Comparison of ENCODE assay signal across 12 cellular contexts in genomic region chr12:95385246-95385645, GRCh38.
A peak's percentile ranks its signal among the peaks of the same experiment; 100 is the strongest.
DNase-seq lines count a peak whose midpoint lies in the region; ATAC-seq and TF ChIP-seq lines count a peak whose summit lies in the region.
"Had no signal": no experiment of that assay in that cellular context is flagged by ENCODE, and none has a peak within 500 bp of the region (broad histone marks: within the 10 kb centered on the region; RNA-seq: fewer than 3 reads in every experiment).

No MANE protein-coding gene starts in this region.

- H3K4me1 Mint-ChIP-seq in brain: peaks cover 23% of the 10 kb centered on the region
- no peaks in the 10 kb centered on the region for H3K4me1 Mint-ChIP-seq in activated naive CD4-positive, alpha-beta T cell treated with anti-CD3 and anti-CD28 coated beads for 36 hours (ENCODE audit: low read depth)

- H3K27ac ChIP-seq in right cardiac atrium (ENCODE audit: low read length) (peak overlapping the region; percentile 93), skeletal muscle tissue (ENCODE audit: low read depth, low read length) (peak overlapping the region; percentile 90)

- H3K36me3 ChIP-seq in skeletal muscle tissue (ENCODE audit: control insufficient read depth in 3 of 3, insufficient read depth in 3 of 3, low read length in 3 of 3): no peaks in the 10 kb centered on the region

- peak; percentile 92 to 95 for ATAC-seq in right cardiac atrium

- WGBS in right cardiac atrium: 23% methylated on average over 7 of the region's 7 CpGs

- H3K27ac Mint-ChIP-seq in brain: peak overlapping the region in 3 of 5 experiments; percentile 37 to 73 (median 45)
- H3K27ac Mint-ChIP-seq in activated naive CD4-positive, alpha-beta T cell treated with anti-CD3 and anti-CD28 coated beads for 36 hours: no peak overlapping the region
- H3K27ac Mint-ChIP-seq: activated naive CD8-positive, alpha-beta T cell; T-helper 2 cell treated with Interferon-gamma antibody and Interleukin-4, amounts not matched to agents 5 μg/mL and 100 μg/mL, for 36 hours had no signal

- peaks cover 6% of the 10 kb centered on the region for H3K27me3 Mint-ChIP-seq in brain
- H3K27me3 Mint-ChIP-seq in activated naive CD4-positive, alpha-beta T cell treated with anti-CD3 and anti-CD28 coated beads for 36 hours (ENCODE audit: low read depth): no peaks in the 10 kb centered on the region

- H3K4me1 ChIP-seq in right cardiac atrium (ENCODE audit: control insufficient read depth, insufficient read depth, low read length) (peaks cover 4% of the 10 kb centered on the region), skeletal muscle tissue (ENCODE audit: control insufficient read depth in 3 of 3, insufficient read depth in 3 of 3, low read length in 3 of 3) (peaks cover 18 to 19% (median 18%) of the 10 kb centered on the region in 3 donors)

- CTCF ChIA-PET in activated naive CD4-positive, alpha-beta T cell treated with anti-CD3 and anti-CD28 coated beads for 36 hours (lab: Charles Lee): no interaction called here

- H3K36me3 Mint-ChIP-seq in brain: no peaks in the 10 kb centered on the region
- H3K36me3 Mint-ChIP-seq in activated naive CD4-positive, alpha-beta T cell treated with anti-CD3 and anti-CD28 coated beads for 36 hours (ENCODE audit: low read depth): no peaks in the 10 kb centered on the region
- H3K36me3 Mint-ChIP-seq: activated naive CD8-positive, alpha-beta T cell had no signal

- H3K9ac ChIP-seq in skeletal muscle tissue (ENCODE audit: low read depth in 1 of 3, low read length in 3 of 3): peak overlapping the region; percentile 69 to 88 (median 84)

- DNase-seq in GM04504 (ENCODE audit: low read depth) (peak; percentile 27), right cardiac atrium (no peak), DMS79 (lab: John Stamatoyannopoulos, UW) (no peak), NCI-H187 treated with DMSO at 0.1 percent for 48 hours (lab: John Stamatoyannopoulos, UW) (no peak)
- no peak for DNase-seq in stimulated activated CD4-positive, alpha-beta T cell treated with anti-CD3 and anti-CD28 coated beads, Interleukin-2, amount 100 ng/mL, for 24 hours
- no peak for DNase-seq in activated naive CD4-positive, alpha-beta T cell treated with anti-CD3 and anti-CD28 coated beads for 36 hours
- DNase-seq: DMS153, NCI-H1092 had no signal

- no peak for TF ChIP-seq CTCF in brain (conservative IDR thresholded peaks at IDR 0.05)

- peaks cover 0 to 2% (median 0%) of the 10 kb centered on the region in 5 experiments for H3K9me3 Mint-ChIP-seq in brain
- H3K9me3 Mint-ChIP-seq in activated naive CD4-positive, alpha-beta T cell treated with anti-CD3 and anti-CD28 coated beads for 36 hours: no peaks in the 10 kb centered on the region
- H3K9me3 Mint-ChIP-seq: T-helper 2 cell treated with Interferon-gamma antibody and Interleukin-4, amounts not matched to agents 5 μg/mL and 100 μg/mL, for 36 hours had no signal

- no peaks in the 10 kb centered on the region for H3K27me3 ChIP-seq in right cardiac atrium (ENCODE audit: control insufficient read depth, insufficient read depth)
- no peaks in the 10 kb centered on the region for H3K27me3 ChIP-seq in skeletal muscle tissue (ENCODE audit: control insufficient read depth in 3 of 3, insufficient read depth in 3 of 3, low read length in 3 of 3)

- intact Hi-C loops in right cardiac atrium (cut with DNase I): loop anchor here in 1 of 4 donors (5.0 kb wide), 1 partner anchor 87 kb away; the partner anchor contains the start of gene METAP2
- intact Hi-C loops in activated naive CD4-positive, alpha-beta T cell treated with anti-CD3 and anti-CD28 coated beads for 36 hours (cut with micrococcal nuclease): no loop called here

- peak overlapping the region in 3 of 5 experiments; percentile 61 to 66 (median 62) for H3K4me3 Mint-ChIP-seq in brain
- no peak overlapping the region for H3K4me3 Mint-ChIP-seq in activated naive CD4-positive, alpha-beta T cell treated with anti-CD3 and anti-CD28 coated beads for 36 hours
- H3K4me3 Mint-ChIP-seq: activated naive CD8-positive, alpha-beta T cell; T-helper 2 cell treated with Interferon-gamma antibody and Interleukin-4, amounts not matched to agents 5 μg/mL and 100 μg/mL, for 36 hours had no signal

- H3K4me3 ChIP-seq in right cardiac atrium (ENCODE audit: low read length): peak overlapping the region; percentile 40
- H3K4me3 ChIP-seq in skeletal muscle tissue (ENCODE audit: low read length in 3 of 3): peak overlapping the region; percentile 68 to 77 (median 70)

- no peaks in the 10 kb centered on the region for H3K9me3 ChIP-seq in right cardiac atrium (ENCODE audit: control insufficient read depth, low read length)
- no peaks in the 10 kb centered on the region for H3K9me3 ChIP-seq in skeletal muscle tissue (ENCODE audit: control insufficient read depth in 3 of 3, low read length in 3 of 3)
